In the genomic region with DNA sequence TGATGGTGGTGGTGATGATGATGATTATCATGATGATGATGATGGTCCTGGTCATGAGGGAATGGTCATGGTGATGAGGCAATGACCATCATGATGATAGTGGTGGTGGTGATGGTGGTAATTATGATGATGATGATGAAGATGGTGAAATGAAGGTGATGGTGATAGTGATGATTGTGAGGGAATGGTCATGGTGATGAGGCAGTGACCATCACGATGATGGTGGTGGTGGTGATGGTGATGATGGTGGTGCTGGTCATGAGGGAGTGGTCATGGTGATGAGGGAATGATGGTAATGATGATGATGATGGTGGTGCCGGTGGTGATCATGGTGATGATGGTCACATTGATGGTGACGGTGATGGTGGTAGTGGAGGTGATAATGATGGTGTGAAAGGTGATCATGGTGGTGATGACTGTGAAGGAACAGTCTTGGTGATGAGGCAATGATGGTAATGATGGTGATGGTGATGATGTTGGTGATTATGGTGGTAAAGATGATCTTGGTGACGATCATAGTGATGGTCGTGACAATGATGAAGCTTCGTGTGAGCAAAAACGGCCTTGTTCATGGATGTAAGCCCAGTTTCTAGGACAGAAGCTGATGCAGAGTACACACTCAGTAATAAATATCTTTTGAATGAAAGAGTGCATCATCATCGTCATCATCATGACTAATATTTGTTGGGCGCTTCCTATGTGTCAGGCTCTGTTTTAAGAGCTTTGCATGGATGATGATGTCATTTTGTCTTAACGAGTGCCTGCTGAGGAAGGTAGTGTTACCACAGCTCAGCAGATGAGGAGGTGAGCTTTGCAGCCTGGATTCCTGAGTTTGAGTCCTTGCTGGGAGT, we compare ENCODE assay signal across 1 cellular context.
TF ChIP-seq lines count a peak whose summit lies in the region.

No MANE protein-coding gene starts in this region.

TF ChIP-seq in K562, 482 proteins besides CTCF, POLR2A, EP300 and RAD21 (continued from another document and continues in another):
- TF ChIP-seq, protein P1, sequence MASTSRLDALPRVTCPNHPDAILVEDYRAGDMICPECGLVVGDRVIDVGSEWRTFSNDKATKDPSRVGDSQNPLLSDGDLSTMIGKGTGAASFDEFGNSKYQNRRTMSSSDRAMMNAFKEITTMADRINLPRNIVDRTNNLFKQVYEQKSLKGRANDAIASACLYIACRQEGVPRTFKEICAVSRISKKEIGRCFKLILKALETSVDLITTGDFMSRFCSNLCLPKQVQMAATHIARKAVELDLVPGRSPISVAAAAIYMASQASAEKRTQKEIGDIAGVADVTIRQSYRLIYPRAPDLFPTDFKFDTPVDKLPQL (IDR thresholded peaks at IDR 0.05; ENCODE audit: extremely low read depth, insufficient read length), result no peak
- TF ChIP-seq ZSCAN29 (IDR thresholded peaks at IDR 0.05) (no peak), SNIP1 (IDR thresholded peaks at IDR 0.05; ENCODE audit: low read depth) (no peak), SRSF1 (IDR thresholded peaks at IDR 0.05; ENCODE audit: low read depth, low read length) (no peak), ZNF324 (CRISPR knock-in tag; IDR thresholded peaks at IDR 0.05) (no peak), ZNF668 (CRISPR knock-in tag; IDR thresholded peaks at IDR 0.05) (no peak), NCOA6 (IDR thresholded peaks at IDR 0.05) (no peak), XRCC5 (IDR thresholded peaks at IDR 0.05; ENCODE audit: low read depth, low read length) (no peak), SMARCE1 (IDR thresholded peaks at IDR 0.05) (no peak), ZNF197 (CRISPR knock-in tag; IDR thresholded peaks at IDR 0.05; ENCODE audit: low read depth) (no peak), MCM3 (IDR thresholded peaks at IDR 0.05) (0 out of 2 replicates have a peak, but pooled peaks have one; percentile 56), KDM4B (IDR thresholded peaks at IDR 0.05; ENCODE audit: borderline replicate concordance in 2 of 2, low read depth in 1 of 2) (no peak), GTF2A2 (tag; IDR thresholded peaks at IDR 0.05) (no peak), TAF1 (IDR thresholded peaks at IDR 0.05; ENCODE audit: control insufficient read depth, extremely low read depth, insufficient read depth, low read length, severe bottlenecking) (no peak), ZNF384 (IDR thresholded peaks at IDR 0.05; ENCODE audit: low read depth, low read length) (no peak)
- TF ChIP-seq, protein P2, sequence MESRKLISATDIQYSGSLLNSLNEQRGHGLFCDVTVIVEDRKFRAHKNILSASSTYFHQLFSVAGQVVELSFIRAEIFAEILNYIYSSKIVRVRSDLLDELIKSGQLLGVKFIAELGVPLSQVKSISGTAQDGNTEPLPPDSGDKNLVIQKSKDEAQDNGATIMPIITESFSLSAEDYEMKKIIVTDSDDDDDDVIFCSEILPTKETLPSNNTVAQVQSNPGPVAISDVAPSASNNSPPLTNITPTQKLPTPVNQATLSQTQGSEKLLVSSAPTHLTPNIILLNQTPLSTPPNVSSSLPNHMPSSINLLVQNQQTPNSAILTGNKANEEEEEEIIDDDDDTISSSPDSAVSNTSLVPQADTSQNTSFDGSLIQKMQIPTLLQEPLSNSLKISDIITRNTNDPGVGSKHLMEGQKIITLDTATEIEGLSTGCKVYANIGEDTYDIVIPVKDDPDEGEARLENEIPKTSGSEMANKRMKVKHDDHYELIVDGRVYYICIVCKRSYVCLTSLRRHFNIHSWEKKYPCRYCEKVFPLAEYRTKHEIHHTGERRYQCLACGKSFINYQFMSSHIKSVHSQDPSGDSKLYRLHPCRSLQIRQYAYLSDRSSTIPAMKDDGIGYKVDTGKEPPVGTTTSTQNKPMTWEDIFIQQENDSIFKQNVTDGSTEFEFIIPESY (CRISPR knock-in tag; IDR thresholded peaks at IDR 0.05), result no peak
- TF ChIP-seq, protein P3, sequence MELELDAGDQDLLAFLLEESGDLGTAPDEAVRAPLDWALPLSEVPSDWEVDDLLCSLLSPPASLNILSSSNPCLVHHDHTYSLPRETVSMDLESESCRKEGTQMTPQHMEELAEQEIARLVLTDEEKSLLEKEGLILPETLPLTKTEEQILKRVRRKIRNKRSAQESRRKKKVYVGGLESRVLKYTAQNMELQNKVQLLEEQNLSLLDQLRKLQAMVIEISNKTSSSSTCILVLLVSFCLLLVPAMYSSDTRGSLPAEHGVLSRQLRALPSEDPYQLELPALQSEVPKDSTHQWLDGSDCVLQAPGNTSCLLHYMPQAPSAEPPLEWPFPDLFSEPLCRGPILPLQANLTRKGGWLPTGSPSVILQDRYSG (tag; conservative IDR thresholded peaks at IDR 0.05; ENCODE audit: low read depth), result no peak
- TF ChIP-seq, protein P4, sequence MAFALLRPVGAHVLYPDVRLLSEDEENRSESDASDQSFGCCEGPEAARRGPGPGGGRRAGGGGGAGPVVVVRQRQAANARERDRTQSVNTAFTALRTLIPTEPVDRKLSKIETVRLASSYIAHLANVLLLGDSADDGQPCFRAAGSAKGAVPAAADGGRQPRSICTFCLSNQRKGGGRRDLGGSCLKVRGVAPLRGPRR (CRISPR knock-in tag; IDR thresholded peaks at IDR 0.05), result no peak
- TF ChIP-seq, protein P5, sequence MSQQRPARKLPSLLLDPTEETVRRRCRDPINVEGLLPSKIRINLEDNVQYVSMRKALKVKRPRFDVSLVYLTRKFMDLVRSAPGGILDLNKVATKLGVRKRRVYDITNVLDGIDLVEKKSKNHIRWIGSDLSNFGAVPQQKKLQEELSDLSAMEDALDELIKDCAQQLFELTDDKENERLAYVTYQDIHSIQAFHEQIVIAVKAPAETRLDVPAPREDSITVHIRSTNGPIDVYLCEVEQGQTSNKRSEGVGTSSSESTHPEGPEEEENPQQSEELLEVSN (IDR thresholded peaks at IDR 0.05; ENCODE audit: borderline replicate concordance in 1 of 2, extremely low read depth in 1 of 2, insufficient read depth in 1 of 2, insufficient read length in 1 of 2, low read depth in 1 of 2, low read length in 1 of 2, poor library complexity in 1 of 2, severe bottlenecking in 1 of 2), result no peak
- TF ChIP-seq, protein P6, sequence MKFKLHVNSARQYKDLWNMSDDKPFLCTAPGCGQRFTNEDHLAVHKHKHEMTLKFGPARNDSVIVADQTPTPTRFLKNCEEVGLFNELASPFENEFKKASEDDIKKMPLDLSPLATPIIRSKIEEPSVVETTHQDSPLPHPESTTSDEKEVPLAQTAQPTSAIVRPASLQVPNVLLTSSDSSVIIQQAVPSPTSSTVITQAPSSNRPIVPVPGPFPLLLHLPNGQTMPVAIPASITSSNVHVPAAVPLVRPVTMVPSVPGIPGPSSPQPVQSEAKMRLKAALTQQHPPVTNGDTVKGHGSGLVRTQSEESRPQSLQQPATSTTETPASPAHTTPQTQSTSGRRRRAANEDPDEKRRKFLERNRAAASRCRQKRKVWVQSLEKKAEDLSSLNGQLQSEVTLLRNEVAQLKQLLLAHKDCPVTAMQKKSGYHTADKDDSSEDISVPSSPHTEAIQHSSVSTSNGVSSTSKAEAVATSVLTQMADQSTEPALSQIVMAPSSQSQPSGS (CRISPR knock-in tag; IDR thresholded peaks at IDR 0.05), result peak; percentile 74; the same call in 1 of the 2 replicates
- TF ChIP-seq, protein P7, sequence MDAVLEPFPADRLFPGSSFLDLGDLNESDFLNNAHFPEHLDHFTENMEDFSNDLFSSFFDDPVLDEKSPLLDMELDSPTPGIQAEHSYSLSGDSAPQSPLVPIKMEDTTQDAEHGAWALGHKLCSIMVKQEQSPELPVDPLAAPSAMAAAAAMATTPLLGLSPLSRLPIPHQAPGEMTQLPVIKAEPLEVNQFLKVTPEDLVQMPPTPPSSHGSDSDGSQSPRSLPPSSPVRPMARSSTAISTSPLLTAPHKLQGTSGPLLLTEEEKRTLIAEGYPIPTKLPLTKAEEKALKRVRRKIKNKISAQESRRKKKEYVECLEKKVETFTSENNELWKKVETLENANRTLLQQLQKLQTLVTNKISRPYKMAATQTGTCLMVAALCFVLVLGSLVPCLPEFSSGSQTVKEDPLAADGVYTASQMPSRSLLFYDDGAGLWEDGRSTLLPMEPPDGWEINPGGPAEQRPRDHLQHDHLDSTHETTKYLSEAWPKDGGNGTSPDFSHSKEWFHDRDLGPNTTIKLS (IDR thresholded peaks at IDR 0.05; ENCODE audit: borderline replicate concordance, low read depth), result no peak
- TF ChIP-seq, protein P8, sequence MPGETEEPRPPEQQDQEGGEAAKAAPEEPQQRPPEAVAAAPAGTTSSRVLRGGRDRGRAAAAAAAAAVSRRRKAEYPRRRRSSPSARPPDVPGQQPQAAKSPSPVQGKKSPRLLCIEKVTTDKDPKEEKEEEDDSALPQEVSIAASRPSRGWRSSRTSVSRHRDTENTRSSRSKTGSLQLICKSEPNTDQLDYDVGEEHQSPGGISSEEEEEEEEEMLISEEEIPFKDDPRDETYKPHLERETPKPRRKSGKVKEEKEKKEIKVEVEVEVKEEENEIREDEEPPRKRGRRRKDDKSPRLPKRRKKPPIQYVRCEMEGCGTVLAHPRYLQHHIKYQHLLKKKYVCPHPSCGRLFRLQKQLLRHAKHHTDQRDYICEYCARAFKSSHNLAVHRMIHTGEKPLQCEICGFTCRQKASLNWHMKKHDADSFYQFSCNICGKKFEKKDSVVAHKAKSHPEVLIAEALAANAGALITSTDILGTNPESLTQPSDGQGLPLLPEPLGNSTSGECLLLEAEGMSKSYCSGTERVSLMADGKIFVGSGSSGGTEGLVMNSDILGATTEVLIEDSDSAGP (CRISPR knock-in tag; IDR thresholded peaks at IDR 0.05), result no peak; the same call in 1 of the 2 replicates
- TF ChIP-seq, protein P9, sequence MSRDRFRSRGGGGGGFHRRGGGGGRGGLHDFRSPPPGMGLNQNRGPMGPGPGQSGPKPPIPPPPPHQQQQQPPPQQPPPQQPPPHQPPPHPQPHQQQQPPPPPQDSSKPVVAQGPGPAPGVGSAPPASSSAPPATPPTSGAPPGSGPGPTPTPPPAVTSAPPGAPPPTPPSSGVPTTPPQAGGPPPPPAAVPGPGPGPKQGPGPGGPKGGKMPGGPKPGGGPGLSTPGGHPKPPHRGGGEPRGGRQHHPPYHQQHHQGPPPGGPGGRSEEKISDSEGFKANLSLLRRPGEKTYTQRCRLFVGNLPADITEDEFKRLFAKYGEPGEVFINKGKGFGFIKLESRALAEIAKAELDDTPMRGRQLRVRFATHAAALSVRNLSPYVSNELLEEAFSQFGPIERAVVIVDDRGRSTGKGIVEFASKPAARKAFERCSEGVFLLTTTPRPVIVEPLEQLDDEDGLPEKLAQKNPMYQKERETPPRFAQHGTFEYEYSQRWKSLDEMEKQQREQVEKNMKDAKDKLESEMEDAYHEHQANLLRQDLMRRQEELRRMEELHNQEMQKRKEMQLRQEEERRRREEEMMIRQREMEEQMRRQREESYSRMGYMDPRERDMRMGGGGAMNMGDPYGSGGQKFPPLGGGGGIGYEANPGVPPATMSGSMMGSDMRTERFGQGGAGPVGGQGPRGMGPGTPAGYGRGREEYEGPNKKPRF (IDR thresholded peaks at IDR 0.05; ENCODE audit: low read depth, low read length), result no peak
- TF ChIP-seq, protein P10, sequence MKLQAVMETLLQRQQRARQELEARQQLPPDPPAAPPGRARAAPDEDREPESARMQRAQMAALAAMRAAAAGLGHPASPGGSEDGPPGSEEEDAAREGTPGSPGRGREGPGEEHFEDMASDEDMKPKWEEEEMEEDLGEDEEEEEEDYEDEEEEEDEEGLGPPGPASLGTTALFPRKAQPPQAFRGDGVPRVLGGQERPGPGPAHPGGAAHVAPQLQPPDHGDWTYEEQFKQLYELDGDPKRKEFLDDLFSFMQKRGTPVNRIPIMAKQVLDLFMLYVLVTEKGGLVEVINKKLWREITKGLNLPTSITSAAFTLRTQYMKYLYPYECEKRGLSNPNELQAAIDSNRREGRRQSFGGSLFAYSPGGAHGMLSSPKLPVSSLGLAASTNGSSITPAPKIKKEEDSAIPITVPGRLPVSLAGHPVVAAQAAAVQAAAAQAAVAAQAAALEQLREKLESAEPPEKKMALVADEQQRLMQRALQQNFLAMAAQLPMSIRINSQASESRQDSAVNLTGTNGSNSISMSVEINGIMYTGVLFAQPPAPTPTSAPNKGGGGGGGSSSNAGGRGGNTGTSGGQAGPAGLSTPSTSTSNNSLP (IDR thresholded peaks at IDR 0.05; ENCODE audit: borderline replicate concordance, low read depth, low read length), result no peak
- TF ChIP-seq, protein P11, sequence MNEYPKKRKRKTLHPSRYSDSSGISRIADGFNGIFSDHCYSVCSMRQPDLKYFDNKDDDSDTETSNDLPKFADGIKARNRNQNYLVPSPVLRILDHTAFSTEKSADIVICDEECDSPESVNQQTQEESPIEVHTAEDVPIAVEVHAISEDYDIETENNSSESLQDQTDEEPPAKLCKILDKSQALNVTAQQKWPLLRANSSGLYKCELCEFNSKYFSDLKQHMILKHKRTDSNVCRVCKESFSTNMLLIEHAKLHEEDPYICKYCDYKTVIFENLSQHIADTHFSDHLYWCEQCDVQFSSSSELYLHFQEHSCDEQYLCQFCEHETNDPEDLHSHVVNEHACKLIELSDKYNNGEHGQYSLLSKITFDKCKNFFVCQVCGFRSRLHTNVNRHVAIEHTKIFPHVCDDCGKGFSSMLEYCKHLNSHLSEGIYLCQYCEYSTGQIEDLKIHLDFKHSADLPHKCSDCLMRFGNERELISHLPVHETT (CRISPR knock-in tag; conservative IDR thresholded peaks at IDR 0.05 in 1 of 2, IDR thresholded peaks at IDR 0.05 in 1 of 2), result no peak
- TF ChIP-seq, protein P12, sequence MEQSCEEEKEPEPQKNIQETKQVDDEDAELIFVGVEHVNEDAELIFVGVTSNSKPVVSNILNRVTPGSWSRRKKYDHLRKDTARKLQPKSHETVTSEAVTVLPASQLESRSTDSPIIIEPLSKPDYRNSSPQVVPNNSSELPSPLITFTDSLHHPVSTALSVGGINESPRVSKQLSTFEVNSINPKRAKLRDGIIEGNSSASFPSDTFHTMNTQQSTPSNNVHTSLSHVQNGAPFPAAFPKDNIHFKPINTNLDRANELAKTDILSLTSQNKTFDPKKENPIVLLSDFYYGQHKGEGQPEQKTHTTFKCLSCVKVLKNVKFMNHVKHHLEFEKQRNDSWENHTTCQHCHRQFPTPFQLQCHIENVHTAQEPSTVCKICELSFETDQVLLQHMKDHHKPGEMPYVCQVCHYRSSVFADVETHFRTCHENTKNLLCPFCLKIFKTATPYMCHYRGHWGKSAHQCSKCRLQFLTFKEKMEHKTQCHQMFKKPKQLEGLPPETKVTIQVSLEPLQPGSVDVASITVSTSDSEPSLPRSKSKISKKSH (CRISPR knock-in tag; IDR thresholded peaks at IDR 0.05), result no peak
- TF ChIP-seq, protein P13, sequence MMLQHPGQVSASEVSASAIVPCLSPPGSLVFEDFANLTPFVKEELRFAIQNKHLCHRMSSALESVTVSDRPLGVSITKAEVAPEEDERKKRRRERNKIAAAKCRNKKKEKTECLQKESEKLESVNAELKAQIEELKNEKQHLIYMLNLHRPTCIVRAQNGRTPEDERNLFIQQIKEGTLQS (IDR thresholded peaks at IDR 0.05), result peak; percentile 99
- TF ChIP-seq, protein P13 (CRISPR knock-in tag; conservative IDR thresholded peaks at IDR 0.05), result no peak; the same call in 1 of the 2 replicates
- TF ChIP-seq, protein P14, sequence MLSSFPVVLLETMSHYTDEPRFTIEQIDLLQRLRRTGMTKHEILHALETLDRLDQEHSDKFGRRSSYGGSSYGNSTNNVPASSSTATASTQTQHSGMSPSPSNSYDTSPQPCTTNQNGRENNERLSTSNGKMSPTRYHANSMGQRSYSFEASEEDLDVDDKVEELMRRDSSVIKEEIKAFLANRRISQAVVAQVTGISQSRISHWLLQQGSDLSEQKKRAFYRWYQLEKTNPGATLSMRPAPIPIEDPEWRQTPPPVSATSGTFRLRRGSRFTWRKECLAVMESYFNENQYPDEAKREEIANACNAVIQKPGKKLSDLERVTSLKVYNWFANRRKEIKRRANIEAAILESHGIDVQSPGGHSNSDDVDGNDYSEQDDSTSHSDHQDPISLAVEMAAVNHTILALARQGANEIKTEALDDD (IDR thresholded peaks at IDR 0.05), result no peak
